In the genomic region with DNA sequence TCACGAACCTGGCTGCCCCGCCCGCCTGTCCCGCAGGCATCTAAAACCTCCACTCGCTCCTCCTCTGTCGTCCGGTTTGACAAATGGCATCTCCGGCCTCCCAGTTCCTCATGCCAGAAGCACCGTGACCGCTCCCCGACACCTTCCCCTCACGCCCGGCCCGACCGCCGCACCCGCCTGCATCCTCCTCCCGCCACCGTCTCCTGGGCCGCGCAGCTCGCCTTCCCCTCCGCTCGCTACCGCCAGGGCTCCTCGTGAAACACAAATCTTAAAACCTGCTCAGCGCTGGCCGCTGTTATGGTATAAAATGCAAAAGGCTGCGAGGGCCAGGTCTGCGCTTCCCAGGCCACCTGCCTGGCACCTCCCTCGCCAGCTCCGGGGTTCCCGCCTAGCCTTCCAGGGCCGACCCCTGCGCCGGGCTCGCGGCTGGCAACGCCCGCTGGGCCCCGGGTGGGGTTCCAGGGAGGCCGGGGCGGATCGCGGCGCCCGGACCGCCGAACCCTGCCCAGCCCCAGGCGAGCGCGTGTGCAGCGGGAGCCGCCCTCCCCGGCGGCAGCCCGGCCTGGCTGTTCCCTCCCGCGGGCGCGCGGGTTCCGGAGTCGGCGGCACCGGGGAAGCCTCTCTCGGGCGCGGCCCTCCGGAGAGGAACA, we compare ENCODE assay signal across 8 cellular contexts. TPM values are rescaled to one million over a fixed set of nuclear protein-coding genes. Genes with fewer than 3 reads are reported as not detected.
A peak's percentile ranks its signal among the peaks of the same experiment; 100 is the strongest.
DNase-seq lines count a peak whose midpoint lies in the region; ATAC-seq and TF ChIP-seq lines count a peak whose summit lies in the region.

No MANE protein-coding gene starts in this region.

- WGBS in esophagus, 2 donors, result 1% methylated on average over 60 to 70 of the region's 70 CpGs

- H3K27me3 Mint-ChIP-seq in nephron (ENCODE audit: low read depth), result no peaks in the 10 kb centered on the region

- DNase-seq in activated gamma-delta T cell treated with Interleukin-2 at 50 U/mL for 16 hours, result peak; percentile 22
- no peak for DNase-seq in activated gamma-delta T cell (lab: John Stamatoyannopoulos, UW)
- no peak for DNase-seq in Kasumi-1 (lab: John Stamatoyannopoulos, UW)
- DNase-seq in sciatic nerve (ENCODE audit: low spot score), result no peak

- peaks cover 0 to 2% of the 10 kb centered on the region in 2 donors for H3K9me3 ChIP-seq in esophagus (ENCODE audit: control insufficient read depth in 2 of 2, insufficient read depth in 1 of 2, low read depth in 1 of 2, low read length in 1 of 2)

- TF ChIP-seq CTCF in WI38 (IDR thresholded peaks at IDR 0.05; ENCODE audit: low read depth, low read length) (0 out of 2 replicates have a peak, but pooled peaks have one; percentile 5), nephron (IDR thresholded peaks at IDR 0.05; ENCODE audit: unreplicated experiment in 3 of 3) (no peak)

- peak overlapping the region; percentile 86 to 90 (median 88) for H3K4me3 Mint-ChIP-seq in nephron

- H3K4me3 ChIP-seq in WI38 (ENCODE audit: low read depth, low read length) (peak overlapping the region; percentile 77), esophagus (ENCODE audit: low read depth in 1 of 2, low read length in 2 of 2) (peak overlapping the region; percentile 75 to 78)

- H3K9me3 Mint-ChIP-seq in nephron, result no peaks in the 10 kb centered on the region

- intact Hi-C loops in sciatic nerve (cut with DNase I), result no loop called here

- no peaks in the 10 kb centered on the region for H3K36me3 Mint-ChIP-seq in nephron (ENCODE audit: low read depth)

- peak overlapping the region; percentile 93 to 94 for H3K27ac ChIP-seq in esophagus (ENCODE audit: low read depth in 2 of 2, low read length in 1 of 2)

- peaks cover 8 to 17% of the 10 kb centered on the region in 2 donors for H3K4me1 ChIP-seq in esophagus (ENCODE audit: control insufficient read depth in 2 of 2, insufficient read depth in 2 of 2, low read length in 1 of 2)

- H3K27me3 ChIP-seq in esophagus (ENCODE audit: control insufficient read depth in 1 of 2, insufficient read depth in 2 of 2, low read length in 2 of 2), result no peaks in the 10 kb centered on the region

- peak overlapping the region in 2 of 3 experiments; percentile 86 to 88 for H3K27ac Mint-ChIP-seq in nephron

- peaks cover 0 to 39% of the 10 kb centered on the region in 2 donors for H3K36me3 ChIP-seq in esophagus (ENCODE audit: control insufficient read depth in 2 of 2, insufficient read depth in 2 of 2, low read length in 1 of 2)

- ATAC-seq in HG03196 (IDR thresholded peaks at IDR 0.05; ENCODE audit: unreplicated experiment) (peak; percentile 1), sciatic nerve (no peak)

- H3K4me1 Mint-ChIP-seq in nephron, result peaks cover 9% of the 10 kb centered on the region

RNA-seq across cellular contexts. Expression of a gene that starts 0.5 kb away (rescaled TPM):
- polyA plus RNA-seq in esophagus, result 100 to 1,000 TPM in 1 of 2 donors, 10 to 100 TPM in 1; 69.1 to 126 TPM
- total RNA-seq in sciatic nerve, result 35.3 TPM

RNA-seq across cellular contexts. Expression of a gene that starts 0.9 kb away (rescaled TPM):
- polyA plus RNA-seq in esophagus, result 10 to 100 TPM; 41.5 to 57.8 TPM
- total RNA-seq in sciatic nerve, result 28.0 TPM

RNA-seq across cellular contexts. Expression of a gene that starts 8.9 kb away (rescaled TPM):
- polyA plus RNA-seq in esophagus, result 100 to 1,000 TPM in 1 of 2 donors, 10 to 100 TPM in 1; 62.4 to 115 TPM
- 42.7 TPM for total RNA-seq in sciatic nerve

RNA-seq across cellular contexts. Expression of a gene that starts 9.3 kb away (rescaled TPM):
- polyA plus RNA-seq in esophagus, result 10 to 100 TPM in 1 of 2 donors, 1 to 10 TPM in 1; 6.6 to 23.0 TPM
- 15.3 TPM for total RNA-seq in sciatic nerve

RNA-seq across cellular contexts. Expression of a gene that starts 10.5 kb away (rescaled TPM):
- polyA plus RNA-seq in esophagus, result 100 to 1,000 TPM in 1 of 2 donors, 10 to 100 TPM in 1; 51.0 to 102 TPM
- total RNA-seq in sciatic nerve, result 50.1 TPM
